7 cellular contexts compared by ENCODE assay signal in the genomic region with DNA sequence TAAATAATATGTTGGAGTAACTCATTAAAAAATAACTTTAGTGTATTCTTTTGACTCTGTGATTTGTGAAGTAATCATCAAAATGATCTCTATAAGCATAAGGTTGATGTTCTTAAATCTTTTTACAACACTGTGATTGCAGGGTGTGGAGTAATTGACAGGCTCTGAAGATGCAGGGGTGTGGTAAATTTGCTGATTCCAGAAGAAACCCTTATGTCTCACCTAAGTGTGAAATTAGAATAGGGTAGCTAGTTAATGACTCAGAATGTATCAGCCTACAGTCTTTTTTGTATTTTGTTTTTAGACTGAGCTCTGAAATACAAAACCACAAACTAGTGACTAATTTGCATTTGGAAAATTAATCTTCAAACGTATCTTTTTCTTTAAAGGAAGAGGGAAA. TPM values are rescaled to one million over a fixed set of nuclear protein-coding genes. Genes with fewer than 3 reads are reported as not detected.
DNase-seq lines count a peak whose midpoint lies in the region; ATAC-seq and TF ChIP-seq lines count a peak whose summit lies in the region.

No MANE protein-coding gene starts in this region.

- CTCF ChIA-PET in WTC11 (lab: Charles Lee), result no interaction called here

- ATAC-seq in GM18870 (IDR thresholded peaks at IDR 0.05; ENCODE audit: unreplicated experiment) (peak; percentile 89), HG02571 (IDR thresholded peaks at IDR 0.05; ENCODE audit: unreplicated experiment) (peak; percentile 72), WTC11 (no peak)
- peak; percentile 84 to 98 for ATAC-seq in natural killer cell treated with Interleukin-12 subunit alpha and Interleukin-12 subunit beta and Interleukin-15 and Interleukin-18, amount 100 ng/mL, for 72 hours

- peak overlapping the region; percentile 9 to 59 for H3K27ac Mint-ChIP-seq in natural killer cell treated with Interleukin-12 subunit alpha and Interleukin-12 subunit beta and Interleukin-15 and Interleukin-18, amount 100 ng/mL, for 72 hours
- no peak overlapping the region for H3K27ac Mint-ChIP-seq in WTC11

- peak overlapping the region; percentile 34 for H3K4me3 Mint-ChIP-seq in natural killer cell treated with Interleukin-12 subunit alpha and Interleukin-12 subunit beta and Interleukin-15 and Interleukin-18, amount 100 ng/mL, for 72 hours
- H3K4me3 Mint-ChIP-seq in WTC11, result no peak overlapping the region

- peaks cover 43 to 64% of the 10 kb centered on the region in 2 donors for H3K4me1 Mint-ChIP-seq in natural killer cell treated with Interleukin-12 subunit alpha and Interleukin-12 subunit beta and Interleukin-15 and Interleukin-18, amount 100 ng/mL, for 72 hours (ENCODE audit: low read depth in 2 of 2)
- H3K4me1 Mint-ChIP-seq in WTC11, result peaks cover 40% of the 10 kb centered on the region

- POLR2A ChIA-PET in WTC11 (lab: Charles Lee), result no interaction called here

- DNase-seq in RKO (ENCODE audit: low spot score) (peak; percentile 83), hypothalamus (lab: John Stamatoyannopoulos, UW) (no peak), WTC11 (ENCODE audit: low spot score) (no peak), NAMALWA (ENCODE audit: low spot score) (no peak)
- no peak for DNase-seq in natural killer cell treated with Interleukin-12 subunit alpha and Interleukin-12 subunit beta and Interleukin-15 and Interleukin-18, amount 100 ng/mL, for 72 hours (ENCODE audit: low spot score)

- no peaks in the 10 kb centered on the region for H3K27me3 Mint-ChIP-seq in natural killer cell treated with Interleukin-12 subunit alpha and Interleukin-12 subunit beta and Interleukin-15 and Interleukin-18, amount 100 ng/mL, for 72 hours
- H3K27me3 Mint-ChIP-seq in WTC11 (ENCODE audit: low read depth), result no peaks in the 10 kb centered on the region

- no peaks in the 10 kb centered on the region for H3K9me3 Mint-ChIP-seq in natural killer cell treated with Interleukin-12 subunit alpha and Interleukin-12 subunit beta and Interleukin-15 and Interleukin-18, amount 100 ng/mL, for 72 hours
- no peaks in the 10 kb centered on the region for H3K9me3 Mint-ChIP-seq in WTC11

- no peak for TF ChIP-seq CTCF in WTC11 (IDR thresholded peaks at IDR 0.05)

- no peaks in the 10 kb centered on the region for H3K36me3 Mint-ChIP-seq in natural killer cell treated with Interleukin-12 subunit alpha and Interleukin-12 subunit beta and Interleukin-15 and Interleukin-18, amount 100 ng/mL, for 72 hours
- no peaks in the 10 kb centered on the region for H3K36me3 Mint-ChIP-seq in WTC11

TF ChIP-seq in WTC11, 78 proteins besides CTCF, POLR2A, EP300 and RAD21 (continues in another document):
- TF ChIP-seq, protein P1, sequence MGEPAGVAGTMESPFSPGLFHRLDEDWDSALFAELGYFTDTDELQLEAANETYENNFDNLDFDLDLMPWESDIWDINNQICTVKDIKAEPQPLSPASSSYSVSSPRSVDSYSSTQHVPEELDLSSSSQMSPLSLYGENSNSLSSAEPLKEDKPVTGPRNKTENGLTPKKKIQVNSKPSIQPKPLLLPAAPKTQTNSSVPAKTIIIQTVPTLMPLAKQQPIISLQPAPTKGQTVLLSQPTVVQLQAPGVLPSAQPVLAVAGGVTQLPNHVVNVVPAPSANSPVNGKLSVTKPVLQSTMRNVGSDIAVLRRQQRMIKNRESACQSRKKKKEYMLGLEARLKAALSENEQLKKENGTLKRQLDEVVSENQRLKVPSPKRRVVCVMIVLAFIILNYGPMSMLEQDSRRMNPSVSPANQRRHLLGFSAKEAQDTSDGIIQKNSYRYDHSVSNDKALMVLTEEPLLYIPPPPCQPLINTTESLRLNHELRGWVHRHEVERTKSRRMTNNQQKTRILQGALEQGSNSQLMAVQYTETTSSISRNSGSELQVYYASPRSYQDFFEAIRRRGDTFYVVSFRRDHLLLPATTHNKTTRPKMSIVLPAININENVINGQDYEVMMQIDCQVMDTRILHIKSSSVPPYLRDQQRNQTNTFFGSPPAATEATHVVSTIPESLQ (CRISPR knock-in tag; IDR thresholded peaks at IDR 0.05), result no peak
- TF ChIP-seq NFATC4 (CRISPR knock-in tag; IDR thresholded peaks at IDR 0.05) (no peak), FOXK1 (CRISPR knock-in tag; IDR thresholded peaks at IDR 0.05) (no peak), MYBL2 (CRISPR knock-in tag; IDR thresholded peaks at IDR 0.05) (no peak), CREM (CRISPR knock-in tag; IDR thresholded peaks at IDR 0.05) (no peak), ZBTB21 (CRISPR knock-in tag; IDR thresholded peaks at IDR 0.05; ENCODE audit: borderline replicate concordance) (no peak), MXD4 (CRISPR knock-in tag; IDR thresholded peaks at IDR 0.05; ENCODE audit: borderline replicate concordance) (no peak), GRHL2 (CRISPR knock-in tag; IDR thresholded peaks at IDR 0.05; ENCODE audit: insufficient replicate concordance, severe bottlenecking) (no peak), TP53 (CRISPR knock-in tag; IDR thresholded peaks at IDR 0.05) (no peak), RORB (CRISPR knock-in tag; IDR thresholded peaks at IDR 0.05) (no peak), ZNF416 (CRISPR knock-in tag; IDR thresholded peaks at IDR 0.05) (no peak), NR2C2 (CRISPR knock-in tag; IDR thresholded peaks at IDR 0.05) (no peak)
- TF ChIP-seq, protein P2, sequence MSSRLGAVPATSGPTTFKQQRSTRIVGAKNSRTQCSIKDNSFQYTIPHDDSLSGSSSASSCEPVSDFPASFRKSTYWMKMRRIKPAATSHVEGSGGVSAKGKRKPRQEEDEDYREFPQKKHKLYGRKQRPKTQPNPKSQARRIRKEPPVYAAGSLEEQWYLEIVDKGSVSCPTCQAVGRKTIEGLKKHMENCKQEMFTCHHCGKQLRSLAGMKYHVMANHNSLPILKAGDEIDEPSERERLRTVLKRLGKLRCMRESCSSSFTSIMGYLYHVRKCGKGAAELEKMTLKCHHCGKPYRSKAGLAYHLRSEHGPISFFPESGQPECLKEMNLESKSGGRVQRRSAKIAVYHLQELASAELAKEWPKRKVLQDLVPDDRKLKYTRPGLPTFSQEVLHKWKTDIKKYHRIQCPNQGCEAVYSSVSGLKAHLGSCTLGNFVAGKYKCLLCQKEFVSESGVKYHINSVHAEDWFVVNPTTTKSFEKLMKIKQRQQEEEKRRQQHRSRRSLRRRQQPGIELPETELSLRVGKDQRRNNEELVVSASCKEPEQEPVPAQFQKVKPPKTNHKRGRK (CRISPR knock-in tag; IDR thresholded peaks at IDR 0.05; ENCODE audit: borderline replicate concordance), result no peak
- TF ChIP-seq, protein P3, sequence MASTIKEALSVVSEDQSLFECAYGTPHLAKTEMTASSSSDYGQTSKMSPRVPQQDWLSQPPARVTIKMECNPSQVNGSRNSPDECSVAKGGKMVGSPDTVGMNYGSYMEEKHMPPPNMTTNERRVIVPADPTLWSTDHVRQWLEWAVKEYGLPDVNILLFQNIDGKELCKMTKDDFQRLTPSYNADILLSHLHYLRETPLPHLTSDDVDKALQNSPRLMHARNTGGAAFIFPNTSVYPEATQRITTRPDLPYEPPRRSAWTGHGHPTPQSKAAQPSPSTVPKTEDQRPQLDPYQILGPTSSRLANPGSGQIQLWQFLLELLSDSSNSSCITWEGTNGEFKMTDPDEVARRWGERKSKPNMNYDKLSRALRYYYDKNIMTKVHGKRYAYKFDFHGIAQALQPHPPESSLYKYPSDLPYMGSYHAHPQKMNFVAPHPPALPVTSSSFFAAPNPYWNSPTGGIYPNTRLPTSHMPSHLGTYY (CRISPR knock-in tag; IDR thresholded peaks at IDR 0.05), result no peak
- TF ChIP-seq, protein P4, sequence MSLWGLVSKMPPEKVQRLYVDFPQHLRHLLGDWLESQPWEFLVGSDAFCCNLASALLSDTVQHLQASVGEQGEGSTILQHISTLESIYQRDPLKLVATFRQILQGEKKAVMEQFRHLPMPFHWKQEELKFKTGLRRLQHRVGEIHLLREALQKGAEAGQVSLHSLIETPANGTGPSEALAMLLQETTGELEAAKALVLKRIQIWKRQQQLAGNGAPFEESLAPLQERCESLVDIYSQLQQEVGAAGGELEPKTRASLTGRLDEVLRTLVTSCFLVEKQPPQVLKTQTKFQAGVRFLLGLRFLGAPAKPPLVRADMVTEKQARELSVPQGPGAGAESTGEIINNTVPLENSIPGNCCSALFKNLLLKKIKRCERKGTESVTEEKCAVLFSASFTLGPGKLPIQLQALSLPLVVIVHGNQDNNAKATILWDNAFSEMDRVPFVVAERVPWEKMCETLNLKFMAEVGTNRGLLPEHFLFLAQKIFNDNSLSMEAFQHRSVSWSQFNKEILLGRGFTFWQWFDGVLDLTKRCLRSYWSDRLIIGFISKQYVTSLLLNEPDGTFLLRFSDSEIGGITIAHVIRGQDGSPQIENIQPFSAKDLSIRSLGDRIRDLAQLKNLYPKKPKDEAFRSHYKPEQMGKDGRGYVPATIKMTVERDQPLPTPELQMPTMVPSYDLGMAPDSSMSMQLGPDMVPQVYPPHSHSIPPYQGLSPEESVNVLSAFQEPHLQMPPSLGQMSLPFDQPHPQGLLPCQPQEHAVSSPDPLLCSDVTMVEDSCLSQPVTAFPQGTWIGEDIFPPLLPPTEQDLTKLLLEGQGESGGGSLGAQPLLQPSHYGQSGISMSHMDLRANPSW (CRISPR knock-in tag; conservative IDR thresholded peaks at IDR 0.05; ENCODE audit: low read depth), result no peak
- TF ChIP-seq, protein P5, sequence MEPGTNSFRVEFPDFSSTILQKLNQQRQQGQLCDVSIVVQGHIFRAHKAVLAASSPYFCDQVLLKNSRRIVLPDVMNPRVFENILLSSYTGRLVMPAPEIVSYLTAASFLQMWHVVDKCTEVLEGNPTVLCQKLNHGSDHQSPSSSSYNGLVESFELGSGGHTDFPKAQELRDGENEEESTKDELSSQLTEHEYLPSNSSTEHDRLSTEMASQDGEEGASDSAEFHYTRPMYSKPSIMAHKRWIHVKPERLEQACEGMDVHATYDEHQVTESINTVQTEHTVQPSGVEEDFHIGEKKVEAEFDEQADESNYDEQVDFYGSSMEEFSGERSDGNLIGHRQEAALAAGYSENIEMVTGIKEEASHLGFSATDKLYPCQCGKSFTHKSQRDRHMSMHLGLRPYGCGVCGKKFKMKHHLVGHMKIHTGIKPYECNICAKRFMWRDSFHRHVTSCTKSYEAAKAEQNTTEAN (CRISPR knock-in tag; IDR thresholded peaks at IDR 0.05), result no peak

RNA-seq across cellular contexts. Expression of a gene that starts 5.9 kb away (rescaled TPM):
- 10 to 100 TPM; 32.3 to 62.4 TPM for total RNA-seq in natural killer cell treated with Interleukin-12 subunit alpha and Interleukin-12 subunit beta and Interleukin-15 and Interleukin-18, amount 100 ng/mL, for 72 hours
- total RNA-seq in WTC11 (2021), result 32.3 to 39.3 TPM (median 34.4 TPM) in 3 replicates

RNA-seq across cellular contexts. Expression of a gene that starts 44.5 kb away (rescaled TPM):
- 10 to 100 TPM; 42.0 to 61.2 TPM for total RNA-seq in natural killer cell treated with Interleukin-12 subunit alpha and Interleukin-12 subunit beta and Interleukin-15 and Interleukin-18, amount 100 ng/mL, for 72 hours
- total RNA-seq in WTC11 (2021), result 118 TPM in 3 replicates

RNA-seq across cellular contexts. Expression of a gene that starts 45.9 kb away (rescaled TPM):
- 10 to 100 TPM; 12.9 to 24.8 TPM for total RNA-seq in natural killer cell treated with Interleukin-12 subunit alpha and Interleukin-12 subunit beta and Interleukin-15 and Interleukin-18, amount 100 ng/mL, for 72 hours
- 12.9 to 16.7 TPM (median 13.7 TPM) in 3 replicates for total RNA-seq in WTC11 (2021)
